Comparison of ENCODE assay signal across 14 cellular contexts in genomic region chr20:31923388-31924271, GRCh38. TPM values are rescaled to one million over a fixed set of nuclear protein-coding genes. Genes with fewer than 3 reads are reported as not detected.
DNase-seq lines count a peak whose midpoint lies in the region; ATAC-seq, FAIRE-seq and TF ChIP-seq lines count a peak whose summit lies in the region.
"Had no signal": no experiment of that assay in that cellular context is flagged by ENCODE, and none has a peak within 500 bp of the region (broad histone marks: within the 10 kb centered on the region; RNA-seq: fewer than 3 reads in every experiment).

No MANE protein-coding gene starts in this region.

- TF ChIP-seq RAD21 in K562 (CRISPR knock-in tag; conservative IDR thresholded peaks at IDR 0.05 in 1 of 2, IDR thresholded peaks at IDR 0.05 in 1 of 2), result no peak

- H2AFZ ChIP-seq in K562 (ENCODE audit: low read depth, low read length), result no peak overlapping the region

- H3K4me2 ChIP-seq in K562 (ENCODE audit: insufficient read depth, low read length), result no peak overlapping the region

- H3K9me1 ChIP-seq in K562 (ENCODE audit: control insufficient read depth, insufficient read depth, low read length), result peaks cover 3% of the 10 kb centered on the region

- TF ChIP-seq CTCF in K562 (IDR thresholded peaks at IDR 0.05 in 2 of 3, conservative IDR thresholded peaks at IDR 0.05 in 1 of 3; ENCODE audit: insufficient read depth in 2 of 3, low read depth in 1 of 3, low read length in 3 of 3) (no peak), right lobe of liver (IDR thresholded peaks at IDR 0.05) (no peak), spleen (IDR thresholded peaks at IDR 0.05 in 8 of 11, conservative IDR thresholded peaks at IDR 0.05 in 3 of 11) (no peak)

- no peak overlapping the region for H3K27ac Mint-ChIP-seq in naive thymus-derived CD4-positive, alpha-beta T cell

- H3K4me3 Mint-ChIP-seq in naive thymus-derived CD4-positive, alpha-beta T cell, result no peak overlapping the region

- DNase-seq in Daoy (ENCODE audit: low read depth) (peak; percentile 16), K562 (ENCODE audit: extremely low read depth in 1 of 4, low spot score in 3 of 4) (no peak), cerebellum (ENCODE audit: low spot score) (no peak), right lobe of liver (no peak), spleen (no peak)
- no peak for DNase-seq in naive thymus-derived CD4-positive, alpha-beta T cell
- DNase-seq: activated naive CD4-positive, alpha-beta T cell treated with Interleukin-2 at 50 U/mL for 16 hours; effector memory CD4-positive, alpha-beta T cell; NCI-H446; stimulated activated CD4-positive, alpha-beta T cell treated with anti-CD3 and anti-CD28 coated beads, Interleukin-4, amount 100 ng/mL, for 1 hour; upper lobe of left lung had no signal

- H3K9me3 ChIP-seq in K562 (replicated peaks; ENCODE audit: control insufficient read depth, insufficient read depth, low read depth, low read length) (no peaks in the 10 kb centered on the region), right lobe of liver (no peaks in the 10 kb centered on the region), spleen (no peaks in the 10 kb centered on the region)
- H3K9me3 ChIP-seq in naive thymus-derived CD4-positive, alpha-beta T cell (ENCODE audit: control insufficient read depth in 2 of 3, low read length in 3 of 3), result no peaks in the 10 kb centered on the region
- H3K9me3 ChIP-seq: upper lobe of left lung had no signal

- BruUV-seq in K562 (replicated peaks; lab: Mats Ljungman, UMichigan), result no TSS peak

- no peaks in the 10 kb centered on the region for H3K36me3 Mint-ChIP-seq in naive thymus-derived CD4-positive, alpha-beta T cell

- H3K9ac ChIP-seq in K562 (ENCODE audit: insufficient read depth in 1 of 2, low read depth in 2 of 2, low read length in 2 of 2), result no peak overlapping the region

- peak; percentile 65 for ATAC-seq in GM19372 (IDR thresholded peaks at IDR 0.05; ENCODE audit: low read depth, unreplicated experiment)
- ATAC-seq in HG03066 (IDR thresholded peaks at IDR 0.05; ENCODE audit: low read depth, unreplicated experiment), result peak; percentile 63
- ATAC-seq in K562, result peak; percentile 38; the same call in 2 of the 3 replicates
- no peak for ATAC-seq in naive thymus-derived CD4-positive, alpha-beta T cell
- no peak for ATAC-seq in right lobe of liver

- POLR2A ChIA-PET in K562 (lab: Yijun Ruan, JAX), result interaction anchor here (0.5 to 0.7 kb wide), 3 partner anchors 10 to 77 kb away, joined by 3 to 4 read pairs (median 3); no protein-coding TSS in a partner anchor
- POLR2A ChIA-PET in naive thymus-derived CD4-positive, alpha-beta T cell (lab: Charles Lee), result no interaction called here

- H3K36me3 ChIP-seq in K562 (ENCODE audit: control insufficient read depth, insufficient read depth, low read length) (no peaks in the 10 kb centered on the region), right lobe of liver (no peaks in the 10 kb centered on the region), spleen (no peaks in the 10 kb centered on the region)
- no peaks in the 10 kb centered on the region for H3K36me3 ChIP-seq in naive thymus-derived CD4-positive, alpha-beta T cell (ENCODE audit: control insufficient read depth in 2 of 3, insufficient read depth in 3 of 3, low read length in 3 of 3)
- H3K36me3 ChIP-seq: upper lobe of left lung had no signal

- CTCF ChIA-PET in K562 (lab: Yijun Ruan, JAX; ENCODE audit: low intra/inter-chr PET ratio), result interaction anchor here (0.5 kb wide), 1 partner anchor 789 kb away, joined by 6 read pairs; no protein-coding TSS in a partner anchor
- CTCF ChIA-PET in naive thymus-derived CD4-positive, alpha-beta T cell (lab: Charles Lee), result no interaction called here

- no peak for FAIRE-seq in K562 (lab: Jason Lieb, UNC)

- H3K27me3 ChIP-seq in K562 (ENCODE audit: control insufficient read depth in 2 of 2, insufficient read depth in 2 of 2, low read length in 2 of 2), result peaks cover 4 to 41% of the 10 kb centered on the region in 2 experiments; a peak in 3 of 5 replicates
- H3K27me3 ChIP-seq in naive thymus-derived CD4-positive, alpha-beta T cell (ENCODE audit: control insufficient read depth in 2 of 2, insufficient read depth in 2 of 2, low read length in 2 of 2), result no peaks in the 10 kb centered on the region
- no peaks in the 10 kb centered on the region for H3K27me3 ChIP-seq in right lobe of liver
- peaks cover 0 to 21% (median 0%) of the 10 kb centered on the region in 7 donors for H3K27me3 ChIP-seq in spleen (replicated peaks in 1 of 7)
- H3K27me3 ChIP-seq: upper lobe of left lung had no signal

- peaks cover 0 to 3% (median 0%) of the 10 kb centered on the region in 11 donors for H3K9me3 Mint-ChIP-seq in naive thymus-derived CD4-positive, alpha-beta T cell

- WGBS in K562 (ENCODE audit: insufficient coverage, low coverage, missing lambda C conversion rate), result 14% methylated on average over 13 of the region's 13 CpGs
- 41% methylated on average over 9 of the region's 13 CpGs for WGBS in right lobe of liver (ENCODE audit: insufficient coverage, low coverage, low lambda C conversion rate, missing lambda C conversion rate)
- 42 to 59% (median 44%) methylated on average over 11 to 13 of the region's 13 CpGs for WGBS in spleen, 5 donors

- peaks cover 6 to 49% (median 36%) of the 10 kb centered on the region in 5 donors for H3K27me3 Mint-ChIP-seq in naive thymus-derived CD4-positive, alpha-beta T cell

- H3K27ac ChIP-seq in K562 (ENCODE audit: extremely low read depth, low read depth, low read length), result no peak overlapping the region
- no peak overlapping the region for H3K27ac ChIP-seq in naive thymus-derived CD4-positive, alpha-beta T cell (ENCODE audit: low read depth, low read length)
- H3K27ac ChIP-seq in right lobe of liver, result no peak overlapping the region
- H3K27ac ChIP-seq in spleen, result no peak overlapping the region
- H3K27ac ChIP-seq: upper lobe of left lung had no signal

- intact Hi-C loops in K562 (cut with micrococcal nuclease) (no loop called here), right lobe of liver (cut with DNase I) (no loop called here), spleen (cut with DNase I; ENCODE audit: low total_unique reads) (no loop called here)
- intact Hi-C loops in naive thymus-derived CD4-positive, alpha-beta T cell (cut with micrococcal nuclease), result no loop called here

- no peak overlapping the region for H3K4me3 ChIP-seq in K562
- H3K4me3 ChIP-seq in naive thymus-derived CD4-positive, alpha-beta T cell (ENCODE audit: low read length), result no peak overlapping the region
- no peak overlapping the region for H3K4me3 ChIP-seq in right lobe of liver
- no peak overlapping the region for H3K4me3 ChIP-seq in spleen
- H3K4me3 ChIP-seq: upper lobe of left lung had no signal

- TF ChIP-seq EP300 in K562 (IDR thresholded peaks at IDR 0.05; ENCODE audit: low read length), result no peak

- H3K4me1 ChIP-seq in K562 (replicated peaks in 1 of 2; ENCODE audit: control insufficient read depth in 2 of 2, insufficient read depth in 2 of 2, low read length in 2 of 2) (peaks cover 6 to 13% of the 10 kb centered on the region in 2 experiments), right lobe of liver (no peaks in the 10 kb centered on the region), spleen (no peaks in the 10 kb centered on the region)
- H3K4me1 ChIP-seq in naive thymus-derived CD4-positive, alpha-beta T cell (ENCODE audit: control insufficient read depth in 2 of 2, insufficient read depth in 2 of 2, low read length in 2 of 2), result no peaks in the 10 kb centered on the region
- H3K4me1 ChIP-seq: upper lobe of left lung had no signal

- in situ Hi-C loops in K562 (cut with MboI), result no loop called here

- TF ChIP-seq POLR2A in K562 (conservative IDR thresholded peaks at IDR 0.05) (no peak), right lobe of liver (IDR thresholded peaks at IDR 0.05) (no peak), spleen (IDR thresholded peaks at IDR 0.05) (no peak)

- H3K79me2 ChIP-seq in K562 (ENCODE audit: control insufficient read depth, insufficient read depth, low read length), result no peaks in the 10 kb centered on the region

- peaks cover 23% of the 10 kb centered on the region for H4K20me1 ChIP-seq in K562 (replicated peaks; ENCODE audit: control insufficient read depth, insufficient read depth, low read length)

- H3K4me1 Mint-ChIP-seq in naive thymus-derived CD4-positive, alpha-beta T cell, result no peaks in the 10 kb centered on the region

RNA-seq across cellular contexts. Expression of gene PDRG1, which starts 28.2 kb away (rescaled TPM):
- total RNA-seq in Daoy (2014; rRNA removed; shearing (Covaris generic)), result 9.7 and 13.6 TPM in 2 replicates
- total RNA-seq in K562 (2011; cell fraction: chromatin; rRNA removed; ENCODE audit: low replicate concordance), result 7.2 and 10.9 TPM in 2 replicates
- 8.9 and 9.8 TPM in 2 replicates for total RNA-seq in K562 (2011; cell fraction: nucleolus; rRNA removed)
- total RNA-seq in K562 (2011; cell fraction: nucleoplasm; rRNA removed), result 10.8 and 12.4 TPM in 2 replicates
- 19.9 and 22.2 TPM in 2 replicates for total RNA-seq in K562 (2014; rRNA removed)
- total RNA-seq in K562 (2014; rRNA removed; fragmentation: Illumina TruSeq; extraction: Trizol), result 11.6 and 12.6 TPM in 2 replicates
- total RNA-seq in K562 (2015; rRNA removed; fragmentation: Illumina TruSeq; extraction: Trizol), result 13.4 and 14.1 TPM in 2 replicates
- total RNA-seq in K562 (2021), result 25.2 and 26.1 TPM in 2 replicates
- 24.8 and 27.8 TPM in 2 replicates for polyA plus RNA-seq in K562 (2011; rRNA removed)
- polyA plus RNA-seq in K562 (2011; cell fraction: cytosol; rRNA removed), result 23.2 and 23.9 TPM in 2 replicates
- polyA plus RNA-seq in K562 (2011; cell fraction: nucleus; rRNA removed), result 13.6 and 15.4 TPM in 2 replicates
- 20.8 and 24.1 TPM in 2 replicates for polyA plus RNA-seq in K562 (2012)
- 23.4 and 24.6 TPM in 2 replicates for polyA plus RNA-seq in K562 (2014; fragmentation: Illumina TruSeq; extraction: Trizol)
- polyA plus RNA-seq in K562 (2014; fragmentation: Nextera tagmentation; extraction: Ambion mirVana), result 10 to 100 TPM; 38.5 to 58.6 TPM
- 31.6 and 32.2 TPM in 2 replicates for polyA plus RNA-seq in K562 (2014; rRNA removed)
- 6.9 and 8.1 TPM in 2 replicates for polyA minus RNA-seq in K562 (2011; rRNA and poly(A)+ RNA removed)
- 6.5 TPM in 2 replicates for polyA minus RNA-seq in K562 (2011; cell fraction: cytosol; rRNA and poly(A)+ RNA removed)
- 4.8 and 5.6 TPM in 2 replicates for polyA minus RNA-seq in K562 (2011; cell fraction: nucleus; rRNA and poly(A)+ RNA removed)
- 10 to 100 TPM in 3 of 5 experiments, 1 to 10 TPM in 2; 7.5 to 13.6 (median 11.4) TPM for total RNA-seq in naive thymus-derived CD4-positive, alpha-beta T cell
- polyA plus RNA-seq in naive thymus-derived CD4-positive, alpha-beta T cell, result 10 to 100 TPM; 13.8 to 25.0 TPM
- total RNA-seq in cerebellum, result 5.7 TPM
- 1 to 10 TPM; 4.5 to 6.6 (median 4.9) TPM for total RNA-seq in right lobe of liver
- 10 to 100 TPM in 4 of 7 donors, 1 to 10 TPM in 3; 8.2 to 13.9 (median 10.4) TPM for total RNA-seq in spleen
- polyA plus RNA-seq in spleen, result 10 to 100 TPM; 15.8 to 21.1 (median 19.7) TPM

RNA-seq across cellular contexts. Expression of gene XKR7, which starts 44.3 kb away (rescaled TPM):
- under 0.01 and 0.12 TPM in 2 replicates for total RNA-seq in Daoy (2014; rRNA removed; shearing (Covaris generic))
- total RNA-seq in K562 (2011; cell fraction: chromatin; rRNA removed; ENCODE audit: low replicate concordance), result not detected in 2 replicates
- total RNA-seq in K562 (2011; cell fraction: nucleolus; rRNA removed), result not detected in 2 replicates
- total RNA-seq in K562 (2011; cell fraction: nucleoplasm; rRNA removed), result not detected in 2 replicates
- total RNA-seq in K562 (2014; rRNA removed) (not detected in 2 replicates), K562 (2014; rRNA removed; fragmentation: Illumina TruSeq; extraction: Trizol) (not detected in 2 replicates), K562 (2015; rRNA removed; fragmentation: Illumina TruSeq; extraction: Trizol) (not detected in 2 replicates), K562 (2021) (0.02 TPM in 1 of 2 replicates, not detected in the other), cerebellum (20.0 TPM), right lobe of liver (not detected), spleen (under 1 TPM in 5 of 7 donors, not detected in 2; 0.07 to 0.21 (median 0.09) TPM)
- polyA plus RNA-seq in K562 (2011; rRNA removed) (not detected in 2 replicates), K562 (2014; fragmentation: Illumina TruSeq; extraction: Trizol) (not detected in 2 replicates), K562 (2014; fragmentation: Nextera tagmentation; extraction: Ambion mirVana) (not detected), K562 (2014; rRNA removed) (not detected in 2 replicates), spleen (under 1 TPM; 0.02 to 0.03 (median 0.02) TPM)
- under 0.01 TPM in 1 of 2 replicates, not detected in the other for polyA plus RNA-seq in K562 (2011; cell fraction: cytosol; rRNA removed)
- polyA plus RNA-seq in K562 (2011; cell fraction: nucleus; rRNA removed), result not detected in 2 replicates
- polyA plus RNA-seq in K562 (2012), result not detected in 2 replicates
- polyA minus RNA-seq in K562 (2011; rRNA and poly(A)+ RNA removed), result not detected in 2 replicates
- not detected in 2 replicates for polyA minus RNA-seq in K562 (2011; cell fraction: cytosol; rRNA and poly(A)+ RNA removed)
- not detected in 2 replicates for polyA minus RNA-seq in K562 (2011; cell fraction: nucleus; rRNA and poly(A)+ RNA removed)
- total RNA-seq in naive thymus-derived CD4-positive, alpha-beta T cell, result under 1 TPM in 1 of 5 experiments, not detected in 4; 0.05 TPM
- polyA plus RNA-seq in naive thymus-derived CD4-positive, alpha-beta T cell, result not detected
- total RNA-seq: HT-29 had no signal

RNA-seq across cellular contexts. Expression of gene TTLL9, which starts 53.2 kb away (rescaled TPM):
- 1.5 TPM in 1 of 2 replicates, not detected in the other for total RNA-seq in Daoy (2014; rRNA removed; shearing (Covaris generic))
- total RNA-seq in K562 (2011; cell fraction: chromatin; rRNA removed; ENCODE audit: low replicate concordance), result not detected in 2 replicates
- not detected in 2 replicates for total RNA-seq in K562 (2011; cell fraction: nucleolus; rRNA removed)
- not detected in 2 replicates for total RNA-seq in K562 (2011; cell fraction: nucleoplasm; rRNA removed)
- total RNA-seq in K562 (2014; rRNA removed) (not detected in 2 replicates), K562 (2014; rRNA removed; fragmentation: Illumina TruSeq; extraction: Trizol) (not detected in 2 replicates), K562 (2015; rRNA removed; fragmentation: Illumina TruSeq; extraction: Trizol) (not detected in 2 replicates), K562 (2021) (not detected in 2 replicates), cerebellum (2.5 TPM), right lobe of liver (not detected), spleen (under 1 TPM; 0.23 to 0.79 (median 0.37) TPM)
- polyA plus RNA-seq in K562 (2011; rRNA removed) (not detected in 2 replicates), K562 (2014; fragmentation: Illumina TruSeq; extraction: Trizol) (not detected in 2 replicates), K562 (2014; fragmentation: Nextera tagmentation; extraction: Ambion mirVana) (under 1 TPM in 1 of 2 experiments, not detected in 1; 0.06 TPM), K562 (2014; rRNA removed) (0.07 TPM in 1 of 2 replicates, not detected in the other), spleen (under 1 TPM; 0.22 to 0.33 (median 0.30) TPM)
- not detected in 2 replicates for polyA plus RNA-seq in K562 (2011; cell fraction: cytosol; rRNA removed)
- polyA plus RNA-seq in K562 (2011; cell fraction: nucleus; rRNA removed), result not detected in 2 replicates
- not detected in 2 replicates for polyA plus RNA-seq in K562 (2012)
- polyA minus RNA-seq in K562 (2011; rRNA and poly(A)+ RNA removed), result not detected in 2 replicates
- not detected in 2 replicates for polyA minus RNA-seq in K562 (2011; cell fraction: cytosol; rRNA and poly(A)+ RNA removed)
- polyA minus RNA-seq in K562 (2011; cell fraction: nucleus; rRNA and poly(A)+ RNA removed), result not detected in 2 replicates
- not detected for total RNA-seq in naive thymus-derived CD4-positive, alpha-beta T cell
- not detected for polyA plus RNA-seq in naive thymus-derived CD4-positive, alpha-beta T cell

RNA-seq across cellular contexts. Expression of gene DUSP15, which starts 53.3 kb away (rescaled TPM):
- 1.9 and 4.2 TPM in 2 replicates for total RNA-seq in Daoy (2014; rRNA removed; shearing (Covaris generic))
- total RNA-seq in K562 (2011; cell fraction: chromatin; rRNA removed; ENCODE audit: low replicate concordance), result 0.53 TPM in 1 of 2 replicates, not detected in the other
- total RNA-seq in K562 (2011; cell fraction: nucleolus; rRNA removed), result 0.33 and 0.39 TPM in 2 replicates
- 0.29 and 0.84 TPM in 2 replicates for total RNA-seq in K562 (2011; cell fraction: nucleoplasm; rRNA removed)
- total RNA-seq in K562 (2014; rRNA removed) (not detected in 2 replicates), K562 (2014; rRNA removed; fragmentation: Illumina TruSeq; extraction: Trizol) (not detected in 2 replicates), K562 (2015; rRNA removed; fragmentation: Illumina TruSeq; extraction: Trizol) (not detected in 2 replicates), K562 (2021) (not detected in 2 replicates), cerebellum (6.1 TPM), right lobe of liver (1 to 10 TPM in 1 of 6 experiments, under 1 TPM in 2, not detected in 3; 0.22 to 1.1 (median 0.42) TPM), spleen (1 to 10 TPM in 6 of 7 donors, under 1 TPM in 1; 0.69 to 7.3 (median 2.1) TPM)
- polyA plus RNA-seq in K562 (2011; rRNA removed) (not detected in 2 replicates), K562 (2014; fragmentation: Illumina TruSeq; extraction: Trizol) (not detected in 2 replicates), K562 (2014; fragmentation: Nextera tagmentation; extraction: Ambion mirVana) (not detected), K562 (2014; rRNA removed) (0.34 and 0.66 TPM in 2 replicates), spleen (1 to 10 TPM; 2.5 to 6.7 (median 3.0) TPM)
- 0.09 and 0.16 TPM in 2 replicates for polyA plus RNA-seq in K562 (2011; cell fraction: cytosol; rRNA removed)
- polyA plus RNA-seq in K562 (2011; cell fraction: nucleus; rRNA removed), result 0.15 and 0.28 TPM in 2 replicates
- 0.22 TPM in 1 of 2 replicates, not detected in the other for polyA plus RNA-seq in K562 (2012)
- polyA minus RNA-seq in K562 (2011; rRNA and poly(A)+ RNA removed), result not detected in 2 replicates
- polyA minus RNA-seq in K562 (2011; cell fraction: cytosol; rRNA and poly(A)+ RNA removed), result not detected in 2 replicates
- polyA minus RNA-seq in K562 (2011; cell fraction: nucleus; rRNA and poly(A)+ RNA removed), result not detected in 2 replicates
- not detected for total RNA-seq in naive thymus-derived CD4-positive, alpha-beta T cell
- polyA plus RNA-seq in naive thymus-derived CD4-positive, alpha-beta T cell, result not detected
- total RNA-seq: HT-29 had no signal

Comparison
In these comparisons a context has a peak if more than half of its experiments do, and no peak if none do; other contexts are left out.
1. ATAC-seq: peak in GM19372 (single experiment), HG03066 (single experiment) and K562 (single experiment); none in naive thymus-derived CD4-positive, alpha-beta T cell (single experiment) and right lobe of liver (0 of 4).
2. RNA of gene XKR7, which starts 44.3 kb away (total RNA-seq): 20.0 TPM in cerebellum (single experiment); 0.07 to 0.21 TPM in spleen, under 0.01 to 0.12 TPM in Daoy, 0.02 TPM in K562, 0.05 TPM in naive thymus-derived CD4-positive, alpha-beta T cell and not detected in right lobe of liver; every median in the first group is over 10 times any median in the second.